ENCODE assay signal across 8 cellular contexts in genomic region chr1:54199151-54199764, GRCh38. TPM values are rescaled to one million over a fixed set of nuclear protein-coding genes. Genes with fewer than 3 reads are reported as not detected.
DNase-seq lines count a peak whose midpoint lies in the region; ATAC-seq and TF ChIP-seq lines count a peak whose summit lies in the region.

No MANE protein-coding gene starts in this region.

- peaks cover 11 to 21% of the 10 kb centered on the region in 2 donors for H3K36me3 ChIP-seq in muscle layer of duodenum (ENCODE audit: control insufficient read depth in 1 of 2, insufficient read depth in 2 of 2, low read length in 2 of 2)

- intact Hi-C loops in dorsolateral prefrontal cortex (cut with DNase I), result no loop called here

- H3K4me3 ChIP-seq in dorsolateral prefrontal cortex (peak overlapping the region; percentile 67 to 99 (median 90)), muscle layer of duodenum (ENCODE audit: low read depth in 1 of 2, low read length in 2 of 2) (peak overlapping the region; percentile 97 to 99)

- no peaks in the 10 kb centered on the region for H3K27me3 ChIP-seq in dorsolateral prefrontal cortex
- H3K27me3 ChIP-seq in muscle layer of duodenum (ENCODE audit: low read depth, low read length), result no peaks in the 10 kb centered on the region

- H3K27ac ChIP-seq in 22Rv1, result peak overlapping the region; percentile 62
- H3K27ac ChIP-seq in dorsolateral prefrontal cortex, result peak overlapping the region in 50 of 59 donors; percentile 1 to 95 (median 72)
- H3K27ac ChIP-seq in muscle layer of duodenum (ENCODE audit: low read length), result peak overlapping the region; percentile 35

- peaks cover 18 to 22% of the 10 kb centered on the region in 2 donors for H3K4me1 ChIP-seq in muscle layer of duodenum (ENCODE audit: control insufficient read depth in 1 of 2, insufficient read depth in 2 of 2, low read length in 2 of 2)

- TF ChIP-seq CTCF in 22Rv1 (IDR thresholded peaks at IDR 0.05) (no peak), dorsolateral prefrontal cortex (IDR thresholded peaks at IDR 0.05 in 54 of 56, conservative IDR thresholded peaks at IDR 0.05 in 2 of 56; ENCODE audit: low read depth in 1 of 56, partially characterized antibody in 56 of 56) (no peak)

- H3K9me3 ChIP-seq in muscle layer of duodenum (ENCODE audit: control insufficient read depth in 1 of 2, low read length in 2 of 2), result no peaks in the 10 kb centered on the region

- ATAC-seq in GM18909 (IDR thresholded peaks at IDR 0.05; ENCODE audit: poor library complexity, unreplicated experiment), result peak; percentile 7

- DNase-seq in NCI-H748 (lab: John Stamatoyannopoulos, UW; ENCODE audit: unreplicated experiment) (peak; percentile 69), dorsolateral prefrontal cortex (peak in 1 of 10 donors; percentile 20), DMS 273 treated with DMSO at 0.1 percent for 48 hours (lab: John Stamatoyannopoulos, UW) (no peak)
- no peak for DNase-seq in stimulated activated CD4-positive, alpha-beta T cell treated with anti-CD3 and anti-CD28 coated beads, Interleukin-2, amount 100 ng/mL, for 24 hours
- DNase-seq in activated effector memory CD4-positive, alpha-beta T cell treated with anti-CD3 and anti-CD28 coated beads, Interleukin-2, amount 50 U/mL, for 16 hours, result no peak

RNA-seq across cellular contexts. Expression of gene CYB5RL, which starts 0.6 kb away (rescaled TPM):
- total RNA-seq in dorsolateral prefrontal cortex, result 10 to 100 TPM in 34 of 120 experiments, 1 to 10 TPM in 86; 3.6 to 19.4 (median 8.7) TPM

RNA-seq across cellular contexts. Expression of gene MRPL37, which starts 0.7 kb away (rescaled TPM):
- total RNA-seq in dorsolateral prefrontal cortex, result 10 to 100 TPM; 33.5 to 66.9 (median 49.5) TPM

RNA-seq across cellular contexts. Expression of gene CDCP2, which starts 46.5 kb away (rescaled TPM):
- total RNA-seq in dorsolateral prefrontal cortex, result 1 to 10 TPM in 2 of 120 experiments, under 1 TPM in 80, not detected in 38; 0.12 to 1.1 (median 0.39) TPM
